Comparison of ENCODE assay signal across 8 cellular contexts in genomic region chr11:63866211-63866610, GRCh38.
DNase-seq lines count a peak whose midpoint lies in the region; TF ChIP-seq lines count a peak whose summit lies in the region.

No MANE protein-coding gene starts in this region.

- no peak overlapping the region for H3K4me3 ChIP-seq in NB4 (ENCODE audit: low read depth, low read length)

- peak; percentile 74 for DNase-seq in activated gamma-delta T cell treated with Interleukin-2 at 50 U/mL for 16 hours
- no peak for DNase-seq in activated gamma-delta T cell (lab: John Stamatoyannopoulos, UW)
- peak; percentile 82 for DNase-seq in NB4 (ENCODE audit: low read depth)
- peak in 2 of 3 experiments; percentile 20 to 55 for DNase-seq in activated CD8-positive, alpha-beta memory T cell treated with anti-CD3 and anti-CD28 coated beads for 48 hours (ENCODE audit: low read depth in 2 of 3, low spot score in 2 of 3)
- peak; percentile 75 for DNase-seq in fibroblast of peridontal ligament (ENCODE audit: extremely low read depth)
- DNase-seq in stimulated activated CD8-positive, alpha-beta memory T cell treated with anti-CD3 and anti-CD28 coated beads, Interleukin-12 subunit alpha, Interleukin-12 subunit beta, amount 100 ng/mL, for 4 hours (ENCODE audit: low read depth) = peak; percentile 35
- no peak for DNase-seq in COLO668 (lab: John Stamatoyannopoulos, UW; ENCODE audit: unreplicated experiment)
- DNase-seq in NCI-H187 treated with DMSO at 0.1 percent for 48 hours (lab: John Stamatoyannopoulos, UW) = no peak

- no peak for TF ChIP-seq POLR2A in NB4 (IDR thresholded peaks at IDR 0.05; ENCODE audit: extremely low read depth, insufficient read length)

- no peak for TF ChIP-seq CTCF in NB4 (IDR thresholded peaks at IDR 0.05; ENCODE audit: low read depth, low read length)

Comparison
In these comparisons a context has a peak if more than half of its experiments do, and no peak if none do; other contexts are left out.
1. DNase-seq: peak in activated gamma-delta T cell treated with Interleukin-2 at 50 U/mL for 16 hours (single experiment), NB4 (single experiment), activated CD8-positive, alpha-beta memory T cell treated with anti-CD3 and anti-CD28 coated beads for 48 hours (2 of 3), fibroblast of peridontal ligament (single experiment) and stimulated activated CD8-positive, alpha-beta memory T cell treated with anti-CD3 and anti-CD28 coated beads, Interleukin-12 subunit alpha, Interleukin-12 subunit beta, amount 100 ng/mL, for 4 hours (single experiment); none in activated gamma-delta T cell (single experiment), COLO668 (single experiment) and NCI-H187 treated with DMSO at 0.1 percent for 48 hours (single experiment).